Comparison of ENCODE assay signal across 20 cellular contexts in the genomic region with DNA sequence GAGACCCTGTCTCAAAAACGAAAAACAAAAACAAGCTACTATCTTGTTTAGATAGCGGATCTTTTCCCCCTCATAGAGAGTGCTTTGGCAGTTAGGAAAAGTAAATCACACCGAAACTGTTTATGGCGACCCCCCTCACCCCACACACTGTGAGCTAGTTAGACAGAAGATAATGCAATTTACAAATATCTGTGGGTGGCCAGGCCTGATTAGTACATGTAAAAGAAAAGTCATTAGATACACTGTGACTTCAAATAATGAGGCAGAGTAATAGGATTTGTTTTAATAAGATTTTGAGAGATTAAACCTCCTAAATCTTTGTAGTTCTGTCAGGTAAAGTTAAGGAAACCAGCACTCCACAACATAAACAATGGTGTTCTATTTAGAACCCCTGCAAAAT.
"Had no signal": no experiment of that assay in that cellular context is flagged by ENCODE, and none has a peak within 500 bp of the region (broad histone marks: within the 10 kb centered on the region; RNA-seq: fewer than 3 reads in every experiment).

No MANE protein-coding gene starts in this region.

- H3K27me3 ChIP-seq: SJSA1 had no signal

- H3K4me1 ChIP-seq: SJSA1 had no signal

- H3K36me3 ChIP-seq: SJSA1 had no signal

- H3K4me3 ChIP-seq: SJSA1, SK-N-MC had no signal

- DNase-seq: KBM-7, MV-4-11, NCI-H1048, NCI-H1105, NCI-H1417, NCI-H1436 treated with DMSO at 0.1 percent for 48 hours, NCI-H1694, NCI-H187 treated with DMSO at 0.1 percent for 48 hours, NCI-H2029 treated with DMSO at 0.1 percent for 48 hours, NCI-H2171 treated with DMSO at 0.1 percent for 48 hours, NCI-H345, NCI-H446 treated with DMSO at 0.1 percent for 48 hours, NCI-H510A treated with DMSO at 0.1 percent for 48 hours, NCI-H526, Right ventricle myocardium superior, RPMI8226, SIG-M5 had no signal

- H3K9me3 ChIP-seq: SJSA1 had no signal

- H3K27ac ChIP-seq: SJSA1, SK-N-MC had no signal

- FAIRE-seq: RCC 7860 had no signal
